ENCODE assay signal across 8 cellular contexts in genomic region chr17:39730095-39730921, GRCh38. TPM values are rescaled to one million over a fixed set of nuclear protein-coding genes. Genes with fewer than 3 reads are reported as not detected.
DNase-seq lines count a peak whose midpoint lies in the region; ATAC-seq, FAIRE-seq and TF ChIP-seq lines count a peak whose summit lies in the region.

TSS of gene MIEN1 (minus strand) at chr17:39730532. CDS start at chr17:39730495, 37 bp downstream.

- TF ChIP-seq CTCF in H1 (IDR thresholded peaks at IDR 0.05; ENCODE audit: control extremely low read depth in 1 of 3, insufficient read depth in 1 of 3, low read depth in 1 of 3, low read length in 3 of 3) = peak; percentile 42 to 76 (median 73)

- H4K5ac ChIP-seq in H1 (ENCODE audit: insufficient read length, low read depth, low read length) = peak within 1 kb of the TSS; percentile 53

- POLR2A ChIA-PET in H1 (lab: Charles Lee; ENCODE audit: partially characterized antibody) = interaction anchor here (0.6 to 5.4 kb wide), 28 partner anchors 8 to 370 kb away, joined by 3 to 54 read pairs (median 5); partner anchors contain the start of genes ERBB2, NR1D1, PGAP3 and PNMT

- H3K79me2 ChIP-seq in H1 (ENCODE audit: control insufficient read depth in 1 of 2, insufficient read depth in 2 of 2, low read length in 2 of 2) = no peaks in the 10 kb centered on the region

- peak in 1 of 2 experiments; percentile 70; a peak in 2 of 3 replicates for TF ChIP-seq POLR2A in H1 (IDR thresholded peaks at IDR 0.05; ENCODE audit: control extremely low read depth in 1 of 2, low read depth in 2 of 2, low read length in 2 of 2)

- H3K9ac ChIP-seq in H1 (replicated peaks in 1 of 4; ENCODE audit: extremely low read depth in 1 of 4, low read depth in 3 of 4, low read length in 3 of 4) = peak within 1 kb of the TSS; percentile 41 to 65 (median 58); a peak in 6 of 7 replicates

- H3K56ac ChIP-seq in H1 (replicated peaks; ENCODE audit: insufficient read length, low read depth, low read length) = no peak within 1 kb of the TSS

- H2AFZ ChIP-seq in H1 (ENCODE audit: low read length) = no peak within 1 kb of the TSS

- no peak within 1 kb of the TSS for H2BK120ac ChIP-seq in H1 (replicated peaks; ENCODE audit: low read depth, low read length)

- peak; percentile 89 for ATAC-seq in GM19463 (IDR thresholded peaks at IDR 0.05; ENCODE audit: unreplicated experiment)

- H4K8ac ChIP-seq in H1 (ENCODE audit: extremely low read depth, insufficient read depth, low read length) = peak within 1 kb of the TSS; percentile 94; the same call in 1 of the 2 replicates

- H2BK20ac ChIP-seq in H1 (ENCODE audit: low read length) = 0 out of 2 replicates have a peak within 1 kb of the TSS, but pooled peaks have one; percentile 72

- H4K91ac ChIP-seq in H1 (replicated peaks; ENCODE audit: insufficient read length, low read length) = no peak within 1 kb of the TSS

- peaks cover 5% of the 10 kb centered on the region; the same call in 1 of the 2 replicates for H3K23me2 ChIP-seq in H1 (ENCODE audit: low read depth, low read length)

- H3K36me3 ChIP-seq in H1 (ENCODE audit: control insufficient read depth in 2 of 4, insufficient read depth in 4 of 4, low read length in 3 of 4) = peaks cover 6 to 33% (median 21%) of the 10 kb centered on the region in 4 experiments

- CTCF ChIA-PET in H1 (lab: Charles Lee; ENCODE audit: partially characterized antibody) = interaction anchor here (0.6 to 5.3 kb wide), 36 partner anchors 9 to 285 kb away, joined by 3 to 50 read pairs (median 6); partner anchors contain the start of genes CSF3, ERBB2, PGAP3 and STARD3

- no peak within 1 kb of the TSS for H2AK5ac ChIP-seq in H1 (ENCODE audit: low read depth, low read length)

- peak within 1 kb of the TSS; percentile 92; the same call in 1 of the 2 replicates for H2BK12ac ChIP-seq in H1 (ENCODE audit: low read depth, low read length)

- no peak within 1 kb of the TSS for H3K14ac ChIP-seq in H1 (ENCODE audit: insufficient read length)

- no peaks in the 10 kb centered on the region for H3K27me3 ChIP-seq in H1 (replicated peaks in 1 of 4; ENCODE audit: control insufficient read depth in 3 of 4, extremely low read depth in 1 of 4, insufficient read depth in 3 of 4, low read length in 3 of 4)

- H3K4me3 ChIP-seq in H1 (ENCODE audit: extremely low read depth in 1 of 4, insufficient read depth in 2 of 4, low read depth in 3 of 4, low read length in 4 of 4) = peak within 1 kb of the TSS; percentile 55 to 72 (median 61)

- H3K23ac ChIP-seq in H1 (ENCODE audit: insufficient read length) = no peak within 1 kb of the TSS

- peak; percentile 47 to 56 for TF ChIP-seq RAD21 in H1 (IDR thresholded peaks at IDR 0.05 in 1 of 2, conservative IDR thresholded peaks at IDR 0.05 in 1 of 2; ENCODE audit: low read depth in 2 of 2, low read length in 2 of 2)

- DNase-seq in CMK (ENCODE audit: low read depth) (peak; percentile 84), HPDE6-E6E7 (ENCODE audit: extremely low spot score) (peak; percentile 83), H1 (ENCODE audit: low read depth in 1 of 2, low spot score in 2 of 2) (peak; percentile 74 to 100), mesenteric fat pad (ENCODE audit: low spot score) (peak; percentile 98)
- peak; percentile 92 for DNase-seq in NK-92 treated with Interleukin-12 subunit alpha and Interleukin-12 subunit beta, amount 100 ng/mL, for 24 hours (lab: John Stamatoyannopoulos, UW)
- peak; percentile 89 to 98 (median 91) for DNase-seq in activated CD8-positive, alpha-beta memory T cell treated with anti-CD3 and anti-CD28 coated beads for 48 hours (ENCODE audit: low read depth in 2 of 3, low spot score in 2 of 3)
- DNase-seq in stimulated activated CD8-positive, alpha-beta memory T cell treated with anti-CD3 and anti-CD28 coated beads, Interleukin-15, amount 100 ng/mL, for 24 hours (ENCODE audit: low read depth) = peak; percentile 98

- peak within 1 kb of the TSS; percentile 67 to 73 for H3K4me2 ChIP-seq in H1 (ENCODE audit: insufficient read depth in 1 of 2, low read depth in 2 of 2, low read length in 2 of 2)

- H2BK5ac ChIP-seq in H1 (ENCODE audit: low read depth, low read length) = peak within 1 kb of the TSS; percentile 83; the same call in 1 of the 2 replicates

- no peak; a peak in 1 of 3 replicates for TF ChIP-seq EP300 in H1 (IDR thresholded peaks at IDR 0.05; ENCODE audit: borderline replicate concordance in 1 of 2, low read depth in 2 of 2, low read length in 2 of 2)

- H3K27ac ChIP-seq in H1 (ENCODE audit: low read depth, low read length) = peak within 1 kb of the TSS; percentile 1; the same call in 1 of the 2 replicates

- H3K9me3 ChIP-seq in H1 (ENCODE audit: insufficient read depth in 2 of 2, low read depth in 1 of 2, low read length in 1 of 2) = no peaks in the 10 kb centered on the region

- peak within 1 kb of the TSS; percentile 10; the same call in 1 of the 2 replicates for H2BK15ac ChIP-seq in H1 (ENCODE audit: low read length)

- peaks cover 3 to 9% of the 10 kb centered on the region in 2 experiments for H4K20me1 ChIP-seq in H1 (replicated peaks in 1 of 2; ENCODE audit: control insufficient read depth in 1 of 2, insufficient read depth in 2 of 2, low read length in 2 of 2)

- FAIRE-seq in H1 (lab: Jason Lieb, UNC) = no peak

- 7% methylated on average over 49 of the region's 65 CpGs; no CpG with 5 or more reads in 1 of the 2 experiments for WGBS in H1 (ENCODE audit: extremely low coverage in 1 of 2, insufficient coverage in 1 of 2, insufficient read length in 1 of 2, insufficient replicate concordance in 2 of 2, low coverage in 1 of 2, low lambda C conversion rate in 2 of 2, missing lambda C conversion rate in 1 of 2), 2 experiments

- no peak within 1 kb of the TSS for H3K4ac ChIP-seq in H1 (replicated peaks; ENCODE audit: insufficient read length, low read depth, low read length)

- peaks cover 0 to 4% (median 0%) of the 10 kb centered on the region in 4 experiments; a peak in 2 of 7 replicates for H3K4me1 ChIP-seq in H1 (replicated peaks in 1 of 4; ENCODE audit: control insufficient read depth in 3 of 4, insufficient read depth in 4 of 4, low read length in 3 of 4)

- H3K79me1 ChIP-seq in H1 (ENCODE audit: low read depth, low read length) = no peaks in the 10 kb centered on the region

- H3K18ac ChIP-seq in H1 (ENCODE audit: extremely low read depth, low read length) = peak within 1 kb of the TSS; percentile 27

TF ChIP-seq in H1, 55 proteins besides CTCF, POLR2A, EP300 and RAD21 (continues in another document):
- TF ChIP-seq BACH1 (IDR thresholded peaks at IDR 0.05; ENCODE audit: low read length) (peak; percentile 24; the same call in 1 of the 2 replicates), POLR2AphosphoS5 (IDR thresholded peaks at IDR 0.05; ENCODE audit: low read depth, low read length) (peak; percentile 89), ATF3 (IDR thresholded peaks at IDR 0.05; ENCODE audit: insufficient read depth, low read depth, low read length) (peak; percentile 96), ASH2L (IDR thresholded peaks at IDR 0.05; ENCODE audit: low read length) (peak; percentile 86), TAF7 (optimal IDR thresholded peaks at IDR 0.05; ENCODE audit: borderline replicate concordance, low read depth, low read length) (peak; percentile 64), JUND (IDR thresholded peaks at IDR 0.05; ENCODE audit: low read length) (peak; percentile 46; the same call in 1 of the 2 replicates), SRF (IDR thresholded peaks at IDR 0.05; ENCODE audit: low read depth, low read length) (0 out of 2 replicates have a peak, but pooled peaks have one; percentile 1), SP4 (IDR thresholded peaks at IDR 0.05; ENCODE audit: low read length) (peak; percentile 81; the same call in 1 of the 2 replicates), SIN3A (conservative IDR thresholded peaks at IDR 0.05 in 1 of 2, IDR thresholded peaks at IDR 0.05 in 1 of 2; ENCODE audit: low read depth in 1 of 2, low read length in 2 of 2) (peak in 1 of 2 experiments; percentile 56; a peak in 1 of 4 replicates), E2F6 (IDR thresholded peaks at IDR 0.05) (peak; percentile 35; the same call in 1 of the 2 replicates), TAF1 (IDR thresholded peaks at IDR 0.05; ENCODE audit: low read depth, low read length) (peak; percentile 72), ZNF274 (IDR thresholded peaks at IDR 0.05; ENCODE audit: borderline replicate concordance, extremely low read depth, low read length) (no peak), USF2 (IDR thresholded peaks at IDR 0.05; ENCODE audit: low read length) (peak; percentile 96), CBX5 (IDR thresholded peaks at IDR 0.05; ENCODE audit: low read depth, low read length) (no peak), GABPA (IDR thresholded peaks at IDR 0.05; ENCODE audit: borderline replicate concordance, insufficient read depth, low read length) (no peak)

RNA-seq across cellular contexts. Expression of gene MIEN1, which starts in this region (rescaled TPM):
- total RNA-seq in H1 (2021; fragmentation: NEBNext Ultra II Directional; extraction: Animal tissue kit (Norgen Biotek cat#: 25700)) = 29.6 and 30.0 TPM in 2 replicates
- polyA plus RNA-seq in H1 (2011; rRNA removed) = 54.9 and 57.9 TPM in 2 replicates
- 54.6 TPM for polyA plus RNA-seq in H1 (2011; cell fraction: cytosol; rRNA removed)
- polyA plus RNA-seq in H1 (2011; cell fraction: nucleus; rRNA removed) = 42.7 TPM
- 37.9 to 58.0 TPM (median 50.9 TPM) in 4 replicates for polyA plus RNA-seq in H1 (2012, experiment 1 of 2)
- 59.0 TPM for polyA plus RNA-seq in H1 (2012, experiment 2 of 2)
- polyA plus RNA-seq in H1 (2013, experiment 1 of 2) = 49.1 TPM
- 49.1 TPM for polyA plus RNA-seq in H1 (2013, experiment 2 of 2)
- 20.0 and 21.9 TPM in 2 replicates for polyA minus RNA-seq in H1 (2011; rRNA and poly(A)+ RNA removed)
- polyA minus RNA-seq in H1 (2011; cell fraction: cytosol; rRNA and poly(A)+ RNA removed) = 19.7 TPM
- polyA minus RNA-seq in H1 (2011; cell fraction: nucleus; rRNA and poly(A)+ RNA removed) = 24.2 TPM
- 36.4 TPM for total RNA-seq in mesenteric fat pad

Comparison
In these comparisons a context has a peak if more than half of its experiments do, and no peak if none do; other contexts are left out.
1. Peak in every context shown above with its lines: DNase-seq, ATAC-seq, H3K4me3 ChIP-seq and H3K27ac ChIP-seq.